7 cellular contexts compared by ENCODE assay signal in genomic region chr17:55258578-55259135, GRCh38. TPM values are rescaled to one million over a fixed set of nuclear protein-coding genes. Genes with fewer than 3 reads are reported as not detected.
"Had no signal": no experiment of that assay in that cellular context is flagged by ENCODE, and none has a peak within 500 bp of the region (broad histone marks: within the 10 kb centered on the region; RNA-seq: fewer than 3 reads in every experiment).

No MANE protein-coding gene starts in this region.

- H3K4me3 Mint-ChIP-seq: GM23338, H9 had no signal

- DNase-seq: H9, HCEC 1CT, IMR-90, KBM-7 had no signal

- ATAC-seq: GM23338 had no signal

- FAIRE-seq: H1, H54 had no signal

- H3K4me3 ChIP-seq: GM23338 had no signal

- H3K4me2 ChIP-seq: GM23338 had no signal

- H3K27ac Mint-ChIP-seq: GM23338, H9 had no signal

RNA-seq across cellular contexts. Expression of gene HLF, which starts 6.1 kb away (rescaled TPM):
- polyA plus RNA-seq: GM23338, IMR-90 had no signal
